9 cellular contexts compared by ENCODE assay signal in the genomic region with DNA sequence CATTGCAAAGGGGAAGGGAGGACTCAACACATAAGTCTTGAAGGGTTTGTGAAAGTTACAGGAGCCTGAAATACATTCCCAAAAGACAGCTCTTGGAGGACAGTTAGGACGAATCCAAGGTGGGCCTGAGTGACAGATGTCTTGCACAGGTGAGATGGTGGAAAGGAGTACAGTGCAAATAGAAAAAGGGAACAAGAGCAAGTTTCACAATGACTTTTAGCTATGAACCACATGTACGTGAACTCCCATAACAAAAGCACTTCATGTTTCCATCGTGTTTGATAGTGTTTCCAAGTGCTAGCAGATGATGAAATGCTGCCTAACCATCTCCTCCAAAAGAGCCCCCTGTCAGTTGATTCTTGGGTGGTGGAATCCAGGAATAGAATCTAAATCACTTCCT. TPM values are rescaled to one million over a fixed set of nuclear protein-coding genes. Genes with fewer than 3 reads are reported as not detected.
DNase-seq lines count a peak whose midpoint lies in the region; ATAC-seq, FAIRE-seq and TF ChIP-seq lines count a peak whose summit lies in the region.
"Had no signal": no experiment of that assay in that cellular context is flagged by ENCODE, and none has a peak within 500 bp of the region (broad histone marks: within the 10 kb centered on the region; RNA-seq: fewer than 3 reads in every experiment).

No MANE protein-coding gene starts in this region.

- H3K9me3 ChIP-seq in BE2C, result no peaks in the 10 kb centered on the region

- H3K4me1 Mint-ChIP-seq in activated T-helper 17 cell treated with anti-CD3 and anti-CD28 coated beads, Interleukin-2, amount 50 U/mL, for 72 hours, result peaks cover 45% of the 10 kb centered on the region

- DNase-seq in GM12892 (ENCODE audit: insufficient read length), result no peak
- no peak for DNase-seq in BE2C
- no peak for DNase-seq in NCI-H2171 treated with DMSO at 0.1 percent for 48 hours (lab: John Stamatoyannopoulos, UW)
- no peak for DNase-seq in NCI-H748 treated with DMSO at 0.1 percent for 48 hours (lab: John Stamatoyannopoulos, UW)
- DNase-seq in middle frontal gyrus (ENCODE audit: extremely low spot score, low spot score), result no peak

- H3K36me3 ChIP-seq in BE2C, result no peaks in the 10 kb centered on the region

- no peak for TF ChIP-seq POLR2A in GM12892 (IDR thresholded peaks at IDR 0.05; ENCODE audit: low read depth, low read length)

- TF ChIP-seq CTCF in BE2C (IDR thresholded peaks at IDR 0.05; ENCODE audit: low read depth, low read length), result no peak

- H3K4me3 Mint-ChIP-seq in activated T-helper 17 cell treated with anti-CD3 and anti-CD28 coated beads, Interleukin-2, amount 50 U/mL, for 72 hours, result peak overlapping the region; percentile 29

- no peaks in the 10 kb centered on the region for H3K9me3 Mint-ChIP-seq in activated T-helper 17 cell treated with anti-CD3 and anti-CD28 coated beads, Interleukin-2, amount 50 U/mL, for 72 hours

- peaks cover 9% of the 10 kb centered on the region for H3K36me3 Mint-ChIP-seq in activated T-helper 17 cell treated with anti-CD3 and anti-CD28 coated beads, Interleukin-2, amount 50 U/mL, for 72 hours (ENCODE audit: low read depth)

- ATAC-seq in GM21367 (IDR thresholded peaks at IDR 0.05; ENCODE audit: unreplicated experiment) (peak; percentile 85), HG03175 (IDR thresholded peaks at IDR 0.05; ENCODE audit: unreplicated experiment) (peak; percentile 92)
- peak; percentile 80 for ATAC-seq in activated T-helper 17 cell treated with anti-CD3 and anti-CD28 coated beads, Interleukin-2, amount 50 U/mL, for 72 hours (replicated peaks)
- ATAC-seq: Right ventricle myocardium inferior had no signal

- H3K27me3 ChIP-seq in BE2C, result no peaks in the 10 kb centered on the region

- peaks cover 4% of the 10 kb centered on the region for H3K27me3 Mint-ChIP-seq in activated T-helper 17 cell treated with anti-CD3 and anti-CD28 coated beads, Interleukin-2, amount 50 U/mL, for 72 hours

- no peak overlapping the region for H3K27ac Mint-ChIP-seq in activated T-helper 17 cell treated with anti-CD3 and anti-CD28 coated beads, Interleukin-2, amount 50 U/mL, for 72 hours

- H3K4me1 ChIP-seq in BE2C, result no peaks in the 10 kb centered on the region

- peak; percentile 86 for FAIRE-seq in GM12892 (lab: Jason Lieb, UNC)

- H3K4me3 ChIP-seq in BE2C (ENCODE audit: low read depth, low read length), result no peak overlapping the region

RNA-seq across cellular contexts. Expression of a gene that starts 1.8 kb away (rescaled TPM):
- polyA plus RNA-seq in GM12892 (2012; ENCODE audit: missing spikeins), result 0.38 TPM
- total RNA-seq in activated T-helper 17 cell treated with anti-CD3 and anti-CD28 coated beads, Interleukin-2, amount 50 U/mL, for 72 hours, result 1 to 10 TPM; 3.7 to 5.6 TPM
- polyA plus RNA-seq in BE2C (2012; ENCODE audit: insufficient read depth, insufficient read length, low read depth), result not detected

RNA-seq across cellular contexts. Expression of a gene that starts 48.3 kb away (rescaled TPM):
- polyA plus RNA-seq in GM12892 (2012; ENCODE audit: missing spikeins), result not detected
- under 1 TPM; 0.11 TPM for total RNA-seq in activated T-helper 17 cell treated with anti-CD3 and anti-CD28 coated beads, Interleukin-2, amount 50 U/mL, for 72 hours
- polyA plus RNA-seq in BE2C (2012; ENCODE audit: insufficient read depth, insufficient read length, low read depth), result not detected
- total RNA-seq: Right ventricle myocardium inferior had no signal
